ENCODE assay signal across 19 cellular contexts in the genomic region with DNA sequence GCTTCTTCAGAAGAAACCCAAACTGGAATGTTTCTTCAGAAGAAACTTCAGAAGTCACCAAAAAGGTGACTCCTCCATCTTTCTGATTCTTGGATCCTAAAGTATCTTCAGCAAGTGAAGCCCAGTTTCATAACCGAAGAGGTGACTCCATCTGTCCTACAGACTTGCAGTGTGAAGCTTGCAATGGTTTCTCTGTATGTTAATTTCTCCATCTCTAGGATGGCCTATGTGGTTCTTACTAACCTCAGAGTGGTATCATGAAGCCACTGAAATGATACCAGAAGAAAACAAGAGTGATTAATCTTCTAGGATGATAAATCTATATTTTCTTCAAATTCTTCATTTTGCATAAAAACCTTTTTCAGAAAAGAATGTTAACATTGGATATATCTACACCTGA. TPM values are rescaled to one million over a fixed set of nuclear protein-coding genes. Genes with fewer than 3 reads are reported as not detected.
A peak's percentile ranks its signal among the peaks of the same experiment; 100 is the strongest.
DNase-seq lines count a peak whose midpoint lies in the region; ATAC-seq, FAIRE-seq and TF ChIP-seq lines count a peak whose summit lies in the region.
"Had no signal": no experiment of that assay in that cellular context is flagged by ENCODE, and none has a peak within 500 bp of the region (broad histone marks: within the 10 kb centered on the region; RNA-seq: fewer than 3 reads in every experiment).

No MANE protein-coding gene starts in this region.

- no peaks in the 10 kb centered on the region for H3K4me1 Mint-ChIP-seq in activated CD4-positive, alpha-beta T cell treated with anti-CD3 and anti-CD28 coated beads for 36 hours
- no peaks in the 10 kb centered on the region for H3K4me1 Mint-ChIP-seq in CD8-positive, alpha-beta T cell (ENCODE audit: low read depth)
- H3K4me1 Mint-ChIP-seq: CD4-positive, CD25-positive, alpha-beta regulatory T cell; IgD-negative memory B cell had no signal

- 89% methylated on average over 1 of the region's 1 CpG for WGBS in liver
- 38% methylated on average over 1 of the region's 1 CpG for WGBS in HepG2 (ENCODE audit: low lambda C conversion rate)
- 97% methylated on average over 1 of the region's 1 CpG for WGBS in smooth muscle cell (ENCODE audit: low lambda C conversion rate)

- H3F3A ChIP-seq in smooth muscle cell (ENCODE audit: low read depth) = no peaks in the 10 kb centered on the region

- no peak for TF ChIP-seq CTCF in liver (IDR thresholded peaks at IDR 0.05; ENCODE audit: low read depth, low read length, missing input control)
- TF ChIP-seq CTCF in HepG2 (CRISPR knock-in tag; IDR thresholded peaks at IDR 0.05) = no peak
- TF ChIP-seq CTCF in smooth muscle cell (IDR thresholded peaks at IDR 0.05; ENCODE audit: borderline replicate concordance, insufficient read depth, poor library complexity, severe bottlenecking) = no peak
- TF ChIP-seq CTCF in CD8-positive, alpha-beta T cell (IDR thresholded peaks at IDR 0.05) = no peak

- H3K36me3 ChIP-seq in liver (ENCODE audit: control insufficient read depth in 4 of 4, insufficient read depth in 3 of 4, low read depth in 1 of 4, low read length in 3 of 4) (no peaks in the 10 kb centered on the region), HepG2 (replicated peaks in 1 of 2; ENCODE audit: control insufficient read depth in 1 of 2, insufficient read depth in 2 of 2, low read length in 2 of 2) (no peaks in the 10 kb centered on the region), smooth muscle cell (ENCODE audit: low read depth) (no peaks in the 10 kb centered on the region)
- no peaks in the 10 kb centered on the region for H3K36me3 ChIP-seq in CD8-positive, alpha-beta T cell (ENCODE audit: insufficient read depth, low read length)
- H3K36me3 ChIP-seq: BLaER1 had no signal

- DNase-seq in activated CD4-positive, alpha-beta T cell treated with anti-CD3 and anti-CD28 coated beads for 36 hours = no peak
- no peak for DNase-seq in activated CD4-positive, alpha-beta T cell treated with anti-CD3 and anti-CD28 coated beads for 4 hours
- DNase-seq in HepG2 (ENCODE audit: low spot score) = no peak
- no peak for DNase-seq in smooth muscle cell (lab: John Stamatoyannopoulos, UW; ENCODE audit: unreplicated experiment)
- DNase-seq in CD8-positive, alpha-beta T cell = no peak
- no peak for DNase-seq in NCI-H2107 (lab: John Stamatoyannopoulos, UW)
- DNase-seq: AML-193; Calu3; CD4-positive, CD25-positive, alpha-beta regulatory T cell; DMS 273 treated with DMSO at 0.1 percent for 48 hours; GOT3; H9 had no signal

- peaks cover 2 to 25% (median 18%) of the 10 kb centered on the region in 4 donors for H3K4me1 ChIP-seq in liver (ENCODE audit: control insufficient read depth in 4 of 4, insufficient read depth in 4 of 4, low read length in 3 of 4)
- no peaks in the 10 kb centered on the region for H3K4me1 ChIP-seq in HepG2 (ENCODE audit: insufficient read depth, low read length)
- H3K4me1 ChIP-seq in smooth muscle cell (ENCODE audit: low read depth) = no peaks in the 10 kb centered on the region
- H3K4me1 ChIP-seq in CD8-positive, alpha-beta T cell (ENCODE audit: insufficient read depth, low read length) = no peaks in the 10 kb centered on the region
- H3K4me1 ChIP-seq: BLaER1 had no signal

- no peak overlapping the region for H3K27ac Mint-ChIP-seq in activated CD4-positive, alpha-beta T cell treated with anti-CD3 and anti-CD28 coated beads for 36 hours
- H3K27ac Mint-ChIP-seq in CD8-positive, alpha-beta T cell = no peak overlapping the region
- H3K27ac Mint-ChIP-seq: CD4-positive, CD25-positive, alpha-beta regulatory T cell; H9 had no signal

- TF ChIP-seq RAD21 in liver (IDR thresholded peaks at IDR 0.05) (no peak), HepG2 (CRISPR knock-in tag; IDR thresholded peaks at IDR 0.05) (no peak)

- no TSS peak for BruUV-seq in HepG2 (replicated peaks; lab: Mats Ljungman, UMichigan)

- no peak overlapping the region for H3K4me3 ChIP-seq in liver (ENCODE audit: low read depth in 1 of 3, low read length in 3 of 3)
- no peak overlapping the region for H3K4me3 ChIP-seq in HepG2 (replicated peaks in 1 of 3; ENCODE audit: insufficient read depth in 1 of 3, low read depth in 2 of 3, low read length in 3 of 3)
- no peak overlapping the region for H3K4me3 ChIP-seq in smooth muscle cell
- H3K4me3 ChIP-seq in CD8-positive, alpha-beta T cell (ENCODE audit: low read depth, low read length) = no peak overlapping the region
- H3K4me3 ChIP-seq: BLaER1 had no signal

- no peaks in the 10 kb centered on the region for H4K20me1 ChIP-seq in HepG2 (ENCODE audit: insufficient read depth, low read length)
- no peaks in the 10 kb centered on the region for H4K20me1 ChIP-seq in smooth muscle cell (ENCODE audit: low read depth)
- H4K20me1 ChIP-seq: BLaER1 had no signal

- in situ Hi-C loops in HepG2 (cut with HindIII; ENCODE audit: extremely low pct_ligation_motif_present, low pct_unique_long_range_greater_than_20kb) = no loop called here

- H2AFZ ChIP-seq in HepG2 (ENCODE audit: low read length) = no peak overlapping the region
- no peak overlapping the region for H2AFZ ChIP-seq in smooth muscle cell (ENCODE audit: low read depth)

- no peak for TF ChIP-seq POLR2A in HepG2 (IDR thresholded peaks at IDR 0.05; ENCODE audit: insufficient read depth in 1 of 2, low read depth in 2 of 2, low read length in 2 of 2)

- ATAC-seq in activated CD4-positive, alpha-beta T cell treated with anti-CD3 and anti-CD28 coated beads for 36 hours = peak; percentile 23
- ATAC-seq in HepG2 = no peak
- no peak for ATAC-seq in CD8-positive, alpha-beta T cell
- ATAC-seq in GM18861 (IDR thresholded peaks at IDR 0.05; ENCODE audit: unreplicated experiment) = no peak

- H3K4me3 Mint-ChIP-seq in activated CD4-positive, alpha-beta T cell treated with anti-CD3 and anti-CD28 coated beads for 36 hours = no peak overlapping the region
- H3K4me3 Mint-ChIP-seq in CD8-positive, alpha-beta T cell = no peak overlapping the region
- H3K4me3 Mint-ChIP-seq: CD4-positive, CD25-positive, alpha-beta regulatory T cell; H9; IgD-negative memory B cell had no signal

- POLR2A ChIA-PET in activated CD4-positive, alpha-beta T cell treated with anti-CD3 and anti-CD28 coated beads for 36 hours (lab: Charles Lee) = no interaction called here
- POLR2A ChIA-PET in HepG2 (lab: Yijun Ruan, JAX) = no interaction called here
- POLR2A ChIA-PET in CD8-positive, alpha-beta T cell (lab: Charles Lee) = no interaction called here

- H3K9ac ChIP-seq in liver (ENCODE audit: low read depth in 1 of 2, low read length in 2 of 2) = peak overlapping the region in 1 of 2 donors; percentile 88
- no peak overlapping the region for H3K9ac ChIP-seq in HepG2 (ENCODE audit: insufficient read depth, low read depth, low read length)
- no peak overlapping the region for H3K9ac ChIP-seq in smooth muscle cell (ENCODE audit: low read depth)
- H3K9ac ChIP-seq: BLaER1 had no signal

- H3K36me3 Mint-ChIP-seq in activated CD4-positive, alpha-beta T cell treated with anti-CD3 and anti-CD28 coated beads for 36 hours (ENCODE audit: low read depth) = no peaks in the 10 kb centered on the region
- H3K36me3 Mint-ChIP-seq in CD8-positive, alpha-beta T cell = no peaks in the 10 kb centered on the region
- H3K36me3 Mint-ChIP-seq: CD4-positive, CD25-positive, alpha-beta regulatory T cell had no signal

- no peaks in the 10 kb centered on the region for H3K9me3 Mint-ChIP-seq in activated CD4-positive, alpha-beta T cell treated with anti-CD3 and anti-CD28 coated beads for 36 hours (ENCODE audit: low read depth)
- H3K9me3 Mint-ChIP-seq in CD8-positive, alpha-beta T cell = no peaks in the 10 kb centered on the region
- H3K9me3 Mint-ChIP-seq: H9, IgD-negative memory B cell had no signal

- H3K9me3 ChIP-seq in liver (ENCODE audit: control insufficient read depth in 4 of 4, low read length in 3 of 4) (no peaks in the 10 kb centered on the region), HepG2 (ENCODE audit: low read length) (no peaks in the 10 kb centered on the region), smooth muscle cell (replicated peaks; ENCODE audit: low read depth) (no peaks in the 10 kb centered on the region)
- no peaks in the 10 kb centered on the region for H3K9me3 ChIP-seq in CD8-positive, alpha-beta T cell (ENCODE audit: low read length)
- H3K9me3 ChIP-seq: BLaER1 had no signal

- peak overlapping the region; percentile 43 to 47 for H3K27ac ChIP-seq in liver (ENCODE audit: low read depth in 1 of 2, low read length in 2 of 2)
- H3K27ac ChIP-seq in HepG2 (ENCODE audit: extremely low read length, insufficient read depth, low read length) = no peak overlapping the region
- H3K27ac ChIP-seq in smooth muscle cell (ENCODE audit: low read depth) = peak overlapping the region; percentile 37
- H3K27ac ChIP-seq in CD8-positive, alpha-beta T cell (ENCODE audit: low read depth, low read length) = no peak overlapping the region
- H3K27ac ChIP-seq: 22Rv1, BLaER1 had no signal

- H3K4me2 ChIP-seq in HepG2 (ENCODE audit: low read depth, low read length) = no peak overlapping the region
- no peak overlapping the region for H3K4me2 ChIP-seq in smooth muscle cell
- H3K4me2 ChIP-seq: BLaER1 had no signal

- H3K79me2 ChIP-seq in HepG2 (ENCODE audit: insufficient read depth, low read length) (no peaks in the 10 kb centered on the region), smooth muscle cell (ENCODE audit: low read depth) (no peaks in the 10 kb centered on the region)

- intact Hi-C loops in activated CD4-positive, alpha-beta T cell treated with anti-CD3 and anti-CD28 coated beads for 36 hours (cut with DNase I, micrococcal nuclease) = loop anchor here in 1 of 2 experiments (5.0 kb wide), 1 partner anchor 815 kb away; no protein-coding TSS in a partner anchor
- intact Hi-C loops in HepG2 (cut with micrococcal nuclease; ENCODE audit: unreplicated experiment) = no loop called here
- intact Hi-C loops in CD8-positive, alpha-beta T cell (cut with DNase I, micrococcal nuclease) = no loop called here

- TF ChIP-seq EP300 in HepG2 (IDR thresholded peaks at IDR 0.05; ENCODE audit: low read depth in 2 of 2, low read length in 2 of 2) (no peak), HepG2 (CRISPR knock-in tag; IDR thresholded peaks at IDR 0.05; ENCODE audit: borderline replicate concordance) (no peak)

- H3K27me3 ChIP-seq in liver (ENCODE audit: control insufficient read depth in 4 of 4, insufficient read depth in 4 of 4, low read length in 3 of 4) = no peaks in the 10 kb centered on the region
- peaks cover 0 to 24% of the 10 kb centered on the region in 2 experiments; a peak in 4 of 5 replicates for H3K27me3 ChIP-seq in HepG2 (ENCODE audit: control insufficient read depth in 1 of 2, insufficient read depth in 2 of 2, low read length in 2 of 2)
- H3K27me3 ChIP-seq in smooth muscle cell (ENCODE audit: low read depth) = no peaks in the 10 kb centered on the region
- no peaks in the 10 kb centered on the region for H3K27me3 ChIP-seq in CD8-positive, alpha-beta T cell (ENCODE audit: insufficient read depth, low read length)
- H3K27me3 ChIP-seq: BLaER1 had no signal

- CTCF ChIA-PET in activated CD4-positive, alpha-beta T cell treated with anti-CD3 and anti-CD28 coated beads for 36 hours (lab: Charles Lee) = no interaction called here
- CTCF ChIA-PET in HepG2 (lab: Yijun Ruan, JAX; ENCODE audit: low intra/inter-chr PET ratio, low total read pairs) = no interaction called here
- CTCF ChIA-PET in CD8-positive, alpha-beta T cell (lab: Charles Lee) = no interaction called here

- FAIRE-seq in HepG2 (lab: Jason Lieb, UNC) = no peak

- peaks cover 18% of the 10 kb centered on the region for H3K27me3 Mint-ChIP-seq in activated CD4-positive, alpha-beta T cell treated with anti-CD3 and anti-CD28 coated beads for 36 hours
- H3K27me3 Mint-ChIP-seq in CD8-positive, alpha-beta T cell (ENCODE audit: low read depth) = peaks cover 5% of the 10 kb centered on the region

RNA-seq across cellular contexts. Expression of gene AQP9, which starts 0.5 kb away (rescaled TPM):
- under 1 TPM in 1 of 2 experiments, not detected in 1; 0.18 TPM for total RNA-seq in activated CD4-positive, alpha-beta T cell treated with anti-CD3 and anti-CD28 coated beads for 36 hours
- total RNA-seq in liver (100 to 1,000 TPM in 1 of 2 donors, 1 to 10 TPM in 1; 1.4 to 103 TPM), HepG2 (2016; rRNA removed; fragmentation: Illumina TruSeq; extraction: Trizol) (not detected in 2 replicates), smooth muscle cell (0.67 and 1.5 TPM in 2 replicates)
- polyA plus RNA-seq in liver (100 to 1,000 TPM in 1 of 2 donors, 10 to 100 TPM in 1; 69.9 to 111 TPM), HepG2 (2011; rRNA removed) (0.03 TPM in 1 of 2 replicates, not detected in the other), smooth muscle cell (not detected in 2 replicates)
- total RNA-seq in HepG2 (2016; cell fraction: cytosol; rRNA removed; fragmentation: Illumina TruSeq; extraction: Trizol; ENCODE audit: low read depth) = not detected in 2 replicates
- not detected in 2 replicates for total RNA-seq in HepG2 (2016; cell fraction: insoluble cytoplasmic fraction; rRNA removed; fragmentation: Illumina TruSeq; extraction: Trizol)
- 0.09 TPM in 1 of 2 replicates, not detected in the other for total RNA-seq in HepG2 (2016; cell fraction: membrane; rRNA removed; fragmentation: Illumina TruSeq; extraction: Trizol)
- not detected in 2 replicates for total RNA-seq in HepG2 (2016; cell fraction: nucleus; rRNA removed; fragmentation: Illumina TruSeq; extraction: Trizol)
- 0.05 TPM in 1 of 2 replicates, not detected in the other for polyA plus RNA-seq in HepG2 (2011; cell fraction: cytosol; rRNA removed)
- not detected in 2 replicates for polyA plus RNA-seq in HepG2 (2011; cell fraction: nucleus; rRNA removed)
- polyA plus RNA-seq in HepG2 (2012) = 0.11 TPM in 1 of 2 replicates, not detected in the other
- not detected in 2 replicates for polyA plus RNA-seq in HepG2 (2016; cell fraction: cytosol; fragmentation: Illumina TruSeq; extraction: Trizol; ENCODE audit: low read depth)
- polyA plus RNA-seq in HepG2 (2016; cell fraction: insoluble cytoplasmic fraction; fragmentation: Illumina TruSeq; extraction: Trizol; ENCODE audit: low read depth) = 0.12 TPM in 1 of 2 replicates, not detected in the other
- not detected in 2 replicates for polyA plus RNA-seq in HepG2 (2016; cell fraction: membrane; fragmentation: Illumina TruSeq; extraction: Trizol; ENCODE audit: low read depth)
- polyA plus RNA-seq in HepG2 (2016; cell fraction: nucleus; fragmentation: Illumina TruSeq; extraction: Trizol; ENCODE audit: insufficient read depth, low read depth) = not detected in 2 replicates
- polyA minus RNA-seq in HepG2 (2011; rRNA and poly(A)+ RNA removed; ENCODE audit: low replicate concordance) = not detected in 2 replicates
- not detected in 2 replicates for polyA minus RNA-seq in HepG2 (2011; cell fraction: cytosol; rRNA and poly(A)+ RNA removed)
- not detected in 2 replicates for polyA minus RNA-seq in HepG2 (2011; cell fraction: nucleus; rRNA and poly(A)+ RNA removed)
- total RNA-seq in CD8-positive, alpha-beta T cell = not detected
- total RNA-seq: Calu3; CD4-positive, CD25-positive, alpha-beta regulatory T cell; Daoy; H9; HT-29 had no signal
- polyA plus RNA-seq: IgD-negative memory B cell had no signal

Comparison
In these comparisons a context has a peak if more than half of its experiments do, and no peak if none do; other contexts are left out.
1. H3K27ac ChIP-seq: peak in liver (2 of 2) and smooth muscle cell (single experiment); none in HepG2 (single experiment) and CD8-positive, alpha-beta T cell (single experiment).